9 cellular contexts compared by ENCODE assay signal in genomic region chr7:139645572-139646523, GRCh38.
DNase-seq lines count a peak whose midpoint lies in the region; ATAC-seq, FAIRE-seq and TF ChIP-seq lines count a peak whose summit lies in the region.
"Had no signal": no experiment of that assay in that cellular context is flagged by ENCODE, and none has a peak within 500 bp of the region (broad histone marks: within the 10 kb centered on the region; RNA-seq: fewer than 3 reads in every experiment).

No MANE protein-coding gene starts in this region.

- H3K4me1 ChIP-seq in astrocyte (ENCODE audit: insufficient read depth, low read length): peaks cover 3% of the 10 kb centered on the region
- peaks cover 0 to 5% (median 0%) of the 10 kb centered on the region in 4 donors for H3K4me1 ChIP-seq in sigmoid colon

- WGBS in sigmoid colon, 2 donors: 58 to 61% methylated on average over 19 of the region's 19 CpGs

- H3K27me3 ChIP-seq in astrocyte (ENCODE audit: insufficient read depth, low read length) (no peaks in the 10 kb centered on the region), sigmoid colon (no peaks in the 10 kb centered on the region)

- H3K27ac Mint-ChIP-seq in T-helper 2 cell treated with Interferon-gamma antibody and Interleukin-4, amounts not matched to agents 5 μg/mL and 100 μg/mL, for 36 hours: peak overlapping the region; percentile 67
- no peak overlapping the region for H3K27ac Mint-ChIP-seq in astrocyte (ENCODE audit: unreplicated experiment)

- FAIRE-seq in astrocyte (lab: Jason Lieb, UNC): peak; percentile 39

- no peak overlapping the region for H3K4me2 ChIP-seq in astrocyte (ENCODE audit: low read length)

- H4K20me1 ChIP-seq in astrocyte (ENCODE audit: insufficient read depth, low read length): peaks cover 82% of the 10 kb centered on the region

- TF ChIP-seq POLR2A in sigmoid colon (IDR thresholded peaks at IDR 0.05): no peak

- peak; percentile 80 for TF ChIP-seq CTCF in GM12875 (IDR thresholded peaks at IDR 0.05; ENCODE audit: borderline replicate concordance, insufficient read depth, low read depth, low read length)
- TF ChIP-seq CTCF in astrocyte (IDR thresholded peaks at IDR 0.05; ENCODE audit: insufficient read depth, low read depth, low read length): peak; percentile 93
- peak; percentile 67 to 89 (median 80) for TF ChIP-seq CTCF in sigmoid colon (IDR thresholded peaks at IDR 0.05)

- H3K9me3 Mint-ChIP-seq in T-helper 2 cell treated with Interferon-gamma antibody and Interleukin-4, amounts not matched to agents 5 μg/mL and 100 μg/mL, for 36 hours: no peaks in the 10 kb centered on the region
- H3K9me3 Mint-ChIP-seq in astrocyte (ENCODE audit: unreplicated experiment): no peaks in the 10 kb centered on the region

- H3K4me3 ChIP-seq in GM12875 (ENCODE audit: low read depth, low read length) (no peak overlapping the region), astrocyte (ENCODE audit: insufficient read depth, low read depth, low read length) (no peak overlapping the region), sigmoid colon (no peak overlapping the region)
- H3K4me3 ChIP-seq: skin epidermis had no signal

- H3K79me2 ChIP-seq in astrocyte (ENCODE audit: insufficient read depth, low read length): peaks cover 64% of the 10 kb centered on the region

- H3K4me1 Mint-ChIP-seq in T-helper 2 cell treated with Interferon-gamma antibody and Interleukin-4, amounts not matched to agents 5 μg/mL and 100 μg/mL, for 36 hours (ENCODE audit: low read depth): peaks cover 40% of the 10 kb centered on the region
- peaks cover 18% of the 10 kb centered on the region for H3K4me1 Mint-ChIP-seq in astrocyte (ENCODE audit: low read depth, unreplicated experiment)

- intact Hi-C loops in sigmoid colon (cut with DNase I): loop anchor here (1.0 to 5.0 kb wide), 2 partner anchors 131 to 356 kb away; partner anchors contain the start of gene HIPK2

- H3K36me3 ChIP-seq in astrocyte (ENCODE audit: insufficient read depth, low read length): no peaks in the 10 kb centered on the region
- no peaks in the 10 kb centered on the region for H3K36me3 ChIP-seq in sigmoid colon

- no peak overlapping the region for H3K9ac ChIP-seq in astrocyte (ENCODE audit: low read length)

- no peak overlapping the region for H2AFZ ChIP-seq in astrocyte (ENCODE audit: low read depth, low read length)

- no peak for ATAC-seq in GM21367 (IDR thresholded peaks at IDR 0.05; ENCODE audit: unreplicated experiment)
- no peak for ATAC-seq in GM19395 (IDR thresholded peaks at IDR 0.05; ENCODE audit: unreplicated experiment)

- DNase-seq in NCI-H1930 (lab: John Stamatoyannopoulos, UW) (peak; percentile 73 to 87), astrocyte (ENCODE audit: low read depth) (peak; percentile 45), hepatic stellate cell (ENCODE audit: low spot score) (peak; percentile 73), sigmoid colon (peak; percentile 86)
- DNase-seq in T-helper 2 cell treated with Interferon-gamma antibody and Interleukin-4, amounts not matched to agents 5 μg/mL and 100 μg/mL, for 36 hours (ENCODE audit: low spot score): peak; percentile 69

- H3K27ac ChIP-seq in astrocyte (ENCODE audit: low read depth, low read length): no peak overlapping the region
- H3K27ac ChIP-seq in sigmoid colon: no peak overlapping the region
- H3K27ac ChIP-seq: skin epidermis had no signal

- TF ChIP-seq EP300 in sigmoid colon (IDR thresholded peaks at IDR 0.05): no peak

- H3K27me3 Mint-ChIP-seq in T-helper 2 cell treated with Interferon-gamma antibody and Interleukin-4, amounts not matched to agents 5 μg/mL and 100 μg/mL, for 36 hours (ENCODE audit: low read depth): no peaks in the 10 kb centered on the region
- H3K27me3 Mint-ChIP-seq in astrocyte (ENCODE audit: low read depth, unreplicated experiment): no peaks in the 10 kb centered on the region

- H3K4me3 Mint-ChIP-seq in T-helper 2 cell treated with Interferon-gamma antibody and Interleukin-4, amounts not matched to agents 5 μg/mL and 100 μg/mL, for 36 hours: no peak overlapping the region
- no peak overlapping the region for H3K4me3 Mint-ChIP-seq in astrocyte (ENCODE audit: unreplicated experiment)

- no peaks in the 10 kb centered on the region for H3K9me3 ChIP-seq in astrocyte (ENCODE audit: insufficient read depth, low read depth, low read length)
- H3K9me3 ChIP-seq in sigmoid colon: no peaks in the 10 kb centered on the region

- no peaks in the 10 kb centered on the region for H3K36me3 Mint-ChIP-seq in T-helper 2 cell treated with Interferon-gamma antibody and Interleukin-4, amounts not matched to agents 5 μg/mL and 100 μg/mL, for 36 hours (ENCODE audit: low read depth)
- H3K36me3 Mint-ChIP-seq in astrocyte (ENCODE audit: low read depth, unreplicated experiment): no peaks in the 10 kb centered on the region
